Comparison of ENCODE assay signal across 15 cellular contexts in the genomic region with DNA sequence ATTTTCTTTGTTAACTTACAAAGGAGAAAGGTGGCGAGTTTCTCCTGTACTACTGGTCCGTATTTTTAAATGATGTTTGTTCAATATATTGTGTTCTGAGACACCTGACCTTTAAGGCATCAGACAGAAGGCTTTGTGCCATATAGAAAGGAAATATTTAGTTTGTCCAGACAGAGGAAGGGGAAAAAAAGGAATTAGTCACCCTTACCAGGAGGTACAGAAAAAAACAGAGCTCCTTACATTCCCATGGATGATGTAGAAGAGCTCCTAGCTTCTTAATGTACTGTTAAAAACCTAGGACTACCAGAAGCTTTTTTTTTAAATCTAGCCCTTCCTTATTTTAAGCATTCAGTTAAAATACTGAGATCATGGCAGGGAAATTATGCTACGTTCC. TPM values are rescaled to one million over a fixed set of nuclear protein-coding genes. Genes with fewer than 3 reads are reported as not detected.
DNase-seq lines count a peak whose midpoint lies in the region; TF ChIP-seq lines count a peak whose summit lies in the region.
"Had no signal": no experiment of that assay in that cellular context is flagged by ENCODE, and none has a peak within 500 bp of the region (broad histone marks: within the 10 kb centered on the region; RNA-seq: fewer than 3 reads in every experiment).

No MANE protein-coding gene starts in this region.

- no peaks in the 10 kb centered on the region for H3K79me2 ChIP-seq in neural cell (replicated peaks; ENCODE audit: insufficient read depth, low read length)

- H3K4me3 ChIP-seq in neural cell (ENCODE audit: low read length) = no peak overlapping the region
- H3K4me3 ChIP-seq: MG63 had no signal

- H3K27ac ChIP-seq in neural cell (ENCODE audit: low read length) = peak overlapping the region; percentile 16

- H3K27me3 ChIP-seq in neural cell (ENCODE audit: insufficient read depth, low read depth, low read length) = no peaks in the 10 kb centered on the region
- H3K27me3 ChIP-seq: BE2C, MG63 had no signal

- DNase-seq in HT1080 (ENCODE audit: low read depth) = peak; percentile 40
- peak; percentile 33 for DNase-seq in NCI-H69 (lab: John Stamatoyannopoulos, UW)
- no peak for DNase-seq in chondrocyte (ENCODE audit: low spot score)
- no peak for DNase-seq in activated CD4-positive, alpha-beta T cell treated with anti-CD3 and anti-CD28 coated beads, Interleukin-2, amount 50 U/mL, for 1 hour
- no peak for DNase-seq in KG1 (lab: John Stamatoyannopoulos, UW)
- DNase-seq in GM19240 (ENCODE audit: insufficient read length, low spot score) = no peak
- DNase-seq: BE2C; CD4-positive, alpha-beta memory T cell; DMS 273 treated with DMSO at 0.1 percent for 48 hours; MG63; NCI-H1105 treated with DMSO at 0.1 percent for 48 hours; NCI-H1930; SIG-M5 had no signal

- peak overlapping the region; percentile 11 for H3K27ac Mint-ChIP-seq in chondrocyte (ENCODE audit: unreplicated experiment)
- H3K27ac Mint-ChIP-seq: CD4-positive, alpha-beta memory T cell had no signal

- no peak overlapping the region for H2AFZ ChIP-seq in neural cell (ENCODE audit: low read depth, low read length)

- H3K9me2 ChIP-seq in neural cell (ENCODE audit: insufficient read depth, low read length) = no peaks in the 10 kb centered on the region

- peaks cover 6% of the 10 kb centered on the region for H3K36me3 ChIP-seq in neural cell (ENCODE audit: insufficient read depth, low read length)
- H3K36me3 ChIP-seq: BE2C had no signal

- no peak overlapping the region for H3K9ac ChIP-seq in neural cell (ENCODE audit: low read length)

- no peak for TF ChIP-seq EP300 in neural cell (conservative IDR thresholded peaks at IDR 0.05; ENCODE audit: poor library complexity, severe bottlenecking)

- H3K27me3 Mint-ChIP-seq in chondrocyte (ENCODE audit: low read depth) = no peaks in the 10 kb centered on the region
- H3K27me3 Mint-ChIP-seq: CD4-positive, alpha-beta memory T cell had no signal

- TF ChIP-seq CTCF in chondrocyte (IDR thresholded peaks at IDR 0.05) (no peak), neural cell (IDR thresholded peaks at IDR 0.05; ENCODE audit: poor library complexity, severe bottlenecking) (no peak)

- H3K36me3 Mint-ChIP-seq in chondrocyte (ENCODE audit: low read depth) = peaks cover 26% of the 10 kb centered on the region

- no peak for TF ChIP-seq RAD21 in neural cell (conservative IDR thresholded peaks at IDR 0.05)

- no peaks in the 10 kb centered on the region for H3K9me3 ChIP-seq in neural cell (ENCODE audit: low read length)
- H3K9me3 ChIP-seq: BE2C, MG63 had no signal

- H3K9me3 Mint-ChIP-seq in chondrocyte (ENCODE audit: low read depth) = no peaks in the 10 kb centered on the region

- peaks cover 41% of the 10 kb centered on the region for H3K4me1 Mint-ChIP-seq in chondrocyte (ENCODE audit: low read depth)

- no peak overlapping the region for H3K4me2 ChIP-seq in neural cell (ENCODE audit: low read length)

- no peak overlapping the region for H3K4me3 Mint-ChIP-seq in chondrocyte (ENCODE audit: unreplicated experiment)
- H3K4me3 Mint-ChIP-seq: CD4-positive, alpha-beta memory T cell had no signal

- no peaks in the 10 kb centered on the region for H3F3A ChIP-seq in neural cell (ENCODE audit: insufficient read depth, low read length, poor library complexity, severe bottlenecking)

- no peaks in the 10 kb centered on the region for H4K20me1 ChIP-seq in neural cell (ENCODE audit: insufficient read depth)

TF ChIP-seq in neural cell, 6 proteins besides CTCF, POLR2A, EP300 and RAD21:
- TF ChIP-seq, protein P1, sequence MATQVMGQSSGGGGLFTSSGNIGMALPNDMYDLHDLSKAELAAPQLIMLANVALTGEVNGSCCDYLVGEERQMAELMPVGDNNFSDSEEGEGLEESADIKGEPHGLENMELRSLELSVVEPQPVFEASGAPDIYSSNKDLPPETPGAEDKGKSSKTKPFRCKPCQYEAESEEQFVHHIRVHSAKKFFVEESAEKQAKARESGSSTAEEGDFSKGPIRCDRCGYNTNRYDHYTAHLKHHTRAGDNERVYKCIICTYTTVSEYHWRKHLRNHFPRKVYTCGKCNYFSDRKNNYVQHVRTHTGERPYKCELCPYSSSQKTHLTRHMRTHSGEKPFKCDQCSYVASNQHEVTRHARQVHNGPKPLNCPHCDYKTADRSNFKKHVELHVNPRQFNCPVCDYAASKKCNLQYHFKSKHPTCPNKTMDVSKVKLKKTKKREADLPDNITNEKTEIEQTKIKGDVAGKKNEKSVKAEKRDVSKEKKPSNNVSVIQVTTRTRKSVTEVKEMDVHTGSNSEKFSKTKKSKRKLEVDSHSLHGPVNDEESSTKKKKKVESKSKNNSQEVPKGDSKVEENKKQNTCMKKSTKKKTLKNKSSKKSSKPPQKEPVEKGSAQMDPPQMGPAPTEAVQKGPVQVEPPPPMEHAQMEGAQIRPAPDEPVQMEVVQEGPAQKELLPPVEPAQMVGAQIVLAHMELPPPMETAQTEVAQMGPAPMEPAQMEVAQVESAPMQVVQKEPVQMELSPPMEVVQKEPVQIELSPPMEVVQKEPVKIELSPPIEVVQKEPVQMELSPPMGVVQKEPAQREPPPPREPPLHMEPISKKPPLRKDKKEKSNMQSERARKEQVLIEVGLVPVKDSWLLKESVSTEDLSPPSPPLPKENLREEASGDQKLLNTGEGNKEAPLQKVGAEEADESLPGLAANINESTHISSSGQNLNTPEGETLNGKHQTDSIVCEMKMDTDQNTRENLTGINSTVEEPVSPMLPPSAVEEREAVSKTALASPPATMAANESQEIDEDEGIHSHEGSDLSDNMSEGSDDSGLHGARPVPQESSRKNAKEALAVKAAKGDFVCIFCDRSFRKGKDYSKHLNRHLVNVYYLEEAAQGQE (IDR thresholded peaks at IDR 0.05; ENCODE audit: borderline replicate concordance) = no peak
- TF ChIP-seq MXI1 (conservative IDR thresholded peaks at IDR 0.05; ENCODE audit: poor library complexity, severe bottlenecking) = no peak
- TF ChIP-seq TAF1 (IDR thresholded peaks at IDR 0.05; ENCODE audit: low read depth) = no peak
- no peak for TF ChIP-seq SMC3 (conservative IDR thresholded peaks at IDR 0.05; ENCODE audit: poor library complexity)
- TF ChIP-seq POLR2AphosphoS5 (IDR thresholded peaks at IDR 0.05) = no peak
- TF ChIP-seq EZH2 (IDR thresholded peaks at IDR 0.05; ENCODE audit: borderline replicate concordance, insufficient read depth, low read length, poor library complexity, severe bottlenecking) = no peak

RNA-seq across cellular contexts. Expression of a gene that starts 12.4 kb away (rescaled TPM):
- not detected in 2 replicates for total RNA-seq in HT1080 (2014; rRNA removed; shearing (Covaris generic))
- not detected in 2 replicates for polyA plus RNA-seq in HT1080 (2015; cell fraction: cytosol; rRNA removed)
- 0.05 TPM in 1 of 2 replicates, not detected in the other for polyA plus RNA-seq in HT1080 (2015; cell fraction: nucleus; rRNA removed)
- 4.1 to 9.3 TPM (median 9.2 TPM) in 3 replicates for total RNA-seq in chondrocyte
- 0.07 and 0.20 TPM in 2 replicates for polyA plus RNA-seq in neural cell
- polyA minus RNA-seq in neural cell = not detected in 2 replicates
- total RNA-seq: CD4-positive, alpha-beta memory T cell; NCI-H460 had no signal
- polyA plus RNA-seq: CD4-positive, alpha-beta memory T cell had no signal

Comparison
In these comparisons a context has a peak if more than half of its experiments do, and no peak if none do; other contexts are left out.
1. DNase-seq: peak in HT1080 (single experiment) and NCI-H69 (single experiment); none in chondrocyte (single experiment), activated CD4-positive, alpha-beta T cell treated with anti-CD3 and anti-CD28 coated beads, Interleukin-2, amount 50 U/mL, for 1 hour (single experiment), KG1 (single experiment) and GM19240 (single experiment).